ENCODE assay signal across 12 cellular contexts in genomic region chr6:165678429-165678828, GRCh38. TPM values are rescaled to one million over a fixed set of nuclear protein-coding genes. Genes with fewer than 3 reads are reported as not detected.
DNase-seq lines count a peak whose midpoint lies in the region; ATAC-seq and TF ChIP-seq lines count a peak whose summit lies in the region.
"Had no signal": no experiment of that assay in that cellular context is flagged by ENCODE, and none has a peak within 500 bp of the region (broad histone marks: within the 10 kb centered on the region; RNA-seq: fewer than 3 reads in every experiment).

No MANE protein-coding gene starts in this region.

- no peaks in the 10 kb centered on the region for H3K9me3 Mint-ChIP-seq in neural crest cell

- TF ChIP-seq CTCF in neural crest cell (conservative IDR thresholded peaks at IDR 0.05) (no peak), GM20000 (IDR thresholded peaks at IDR 0.05; ENCODE audit: extremely low read depth, missing control alignments) (no peak)

- no peaks in the 10 kb centered on the region for H3K36me3 Mint-ChIP-seq in neural crest cell (ENCODE audit: low read depth)

- H3K27me3 Mint-ChIP-seq in neural crest cell (ENCODE audit: low read depth), result peaks cover 7% of the 10 kb centered on the region
- H3K27me3 Mint-ChIP-seq: CD4-positive, alpha-beta T cell had no signal

- intact Hi-C loops in Right ventricle myocardium inferior (cut with DNase I), result no loop called here
- intact Hi-C loops in Right ventricle myocardium superior (cut with DNase I), result no loop called here
- intact Hi-C loops in head of caudate nucleus (cut with DNase I), result no loop called here

- peak overlapping the region; percentile 27 for H3K27ac Mint-ChIP-seq in neural crest cell (ENCODE audit: unreplicated experiment)
- H3K27ac Mint-ChIP-seq: CD4-positive, alpha-beta T cell; H9 had no signal

- H3K4me3 Mint-ChIP-seq in neural crest cell, result no peak overlapping the region
- H3K4me3 Mint-ChIP-seq: CD4-positive, alpha-beta T cell; H9 had no signal

- H3K4me1 Mint-ChIP-seq in neural crest cell, result peaks cover 7% of the 10 kb centered on the region

- peak; percentile 55 for DNase-seq in Right ventricle myocardium inferior (ENCODE audit: missing footprints)
- DNase-seq in Right ventricle myocardium superior, result no peak
- DNase-seq in head of caudate nucleus, result peak in 22 of 42 donors; percentile 36 to 80 (median 60)
- DNase-seq in neural crest cell (ENCODE audit: low read depth, low spot score), result no peak
- no peak for DNase-seq in HuH-7 (ENCODE audit: low spot score)
- DNase-seq in AG08395 (ENCODE audit: low spot score), result no peak
- DNase-seq in GM20000 (ENCODE audit: low spot score), result no peak
- DNase-seq: 8988T; Caco-2; CD4-positive, alpha-beta T cell; H9 had no signal

- no peak for ATAC-seq in Right ventricle myocardium inferior
- no peak for ATAC-seq in Right ventricle myocardium superior (ENCODE audit: poor library complexity)
- ATAC-seq in GM21381 (IDR thresholded peaks at IDR 0.05; ENCODE audit: unreplicated experiment), result no peak

RNA-seq across cellular contexts. Expression of gene PDE10A, which starts 15.4 kb away (rescaled TPM):
- total RNA-seq in Right ventricle myocardium inferior, result 15.7 TPM
- 11.6 TPM for total RNA-seq in Right ventricle myocardium superior
- 23.7 and 26.2 TPM in 2 replicates for total RNA-seq in neural crest cell
- total RNA-seq: CD4-positive, alpha-beta T cell had no signal

Comparison
In these comparisons a context has a peak if more than half of its experiments do, and no peak if none do; other contexts are left out.
1. DNase-seq: peak in Right ventricle myocardium inferior (single experiment) and head of caudate nucleus (22 of 42); none in Right ventricle myocardium superior (single experiment), neural crest cell (single experiment), HuH-7 (single experiment), AG08395 (single experiment) and GM20000 (single experiment).